ENCODE assay signal across 1 cellular context in the genomic region with DNA sequence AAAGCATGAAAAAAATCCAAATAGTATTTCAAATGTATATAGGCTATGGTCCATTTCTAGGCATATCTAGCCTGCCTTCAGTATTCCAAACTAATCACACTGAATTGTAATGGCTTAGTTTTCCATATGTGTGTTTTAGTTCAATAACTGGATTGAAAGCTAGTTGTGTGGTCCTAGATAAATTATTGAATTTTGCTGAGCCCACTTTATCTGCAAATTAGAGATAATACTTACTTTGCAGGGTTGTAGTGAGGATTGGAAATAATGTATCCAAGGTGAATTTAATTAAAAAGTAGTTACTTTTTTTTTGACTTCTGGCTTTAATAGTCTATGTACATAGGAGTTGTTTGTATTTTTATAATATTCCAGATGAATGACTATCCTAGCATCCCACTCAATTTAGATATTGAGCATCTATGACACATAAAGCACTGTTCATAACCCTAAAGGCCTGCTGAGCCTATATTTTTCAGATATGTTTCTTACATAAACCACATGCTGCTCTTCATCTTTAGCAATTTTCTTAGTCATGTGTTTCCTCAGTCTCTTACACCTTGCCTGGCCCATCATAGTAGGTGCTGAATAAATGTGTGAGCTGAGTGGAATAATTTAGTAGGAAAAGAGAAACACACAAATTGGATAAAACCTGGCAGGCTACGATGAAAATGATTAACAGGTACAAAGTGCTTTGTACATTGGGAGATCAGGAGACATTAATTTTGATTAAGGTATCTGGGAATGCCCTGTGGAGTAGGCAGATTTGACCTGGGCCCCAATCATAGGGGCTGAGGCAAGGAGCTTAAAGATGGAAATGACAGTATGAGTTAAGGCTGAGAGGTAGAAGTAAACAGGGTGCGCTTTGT.
TF ChIP-seq lines count a peak whose summit lies in the region.

No MANE protein-coding gene starts in this region.

TF ChIP-seq in K562, 482 proteins besides CTCF, POLR2A, EP300 and RAD21 (continued from another document):
- TF ChIP-seq, protein P1, sequence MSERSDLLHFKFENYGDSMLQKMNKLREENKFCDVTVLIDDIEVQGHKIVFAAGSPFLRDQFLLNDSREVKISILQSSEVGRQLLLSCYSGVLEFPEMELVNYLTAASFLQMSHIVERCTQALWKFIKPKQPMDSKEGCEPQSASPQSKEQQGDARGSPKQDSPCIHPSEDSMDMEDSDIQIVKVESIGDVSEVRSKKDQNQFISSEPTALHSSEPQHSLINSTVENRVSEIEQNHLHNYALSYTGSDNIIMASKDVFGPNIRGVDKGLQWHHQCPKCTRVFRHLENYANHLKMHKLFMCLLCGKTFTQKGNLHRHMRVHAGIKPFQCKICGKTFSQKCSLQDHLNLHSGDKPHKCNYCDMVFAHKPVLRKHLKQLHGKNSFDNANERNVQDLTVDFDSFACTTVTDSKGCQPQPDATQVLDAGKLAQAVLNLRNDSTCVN (CRISPR knock-in tag; IDR thresholded peaks at IDR 0.05): 0 out of 2 replicates have a peak, but pooled peaks have one; percentile 6
- no peak for TF ChIP-seq PRPF4 (IDR thresholded peaks at IDR 0.05; ENCODE audit: insufficient read depth, low read depth, low read length, poor library complexity, severe bottlenecking)
- peak; percentile 12 for TF ChIP-seq EP400 (IDR thresholded peaks at IDR 0.05)
- no peak for TF ChIP-seq ZNF644 (tag; IDR thresholded peaks at IDR 0.05; ENCODE audit: low read depth)
- peak; percentile 72 for TF ChIP-seq ZNF316 (IDR thresholded peaks at IDR 0.05)
- TF ChIP-seq, protein P2, sequence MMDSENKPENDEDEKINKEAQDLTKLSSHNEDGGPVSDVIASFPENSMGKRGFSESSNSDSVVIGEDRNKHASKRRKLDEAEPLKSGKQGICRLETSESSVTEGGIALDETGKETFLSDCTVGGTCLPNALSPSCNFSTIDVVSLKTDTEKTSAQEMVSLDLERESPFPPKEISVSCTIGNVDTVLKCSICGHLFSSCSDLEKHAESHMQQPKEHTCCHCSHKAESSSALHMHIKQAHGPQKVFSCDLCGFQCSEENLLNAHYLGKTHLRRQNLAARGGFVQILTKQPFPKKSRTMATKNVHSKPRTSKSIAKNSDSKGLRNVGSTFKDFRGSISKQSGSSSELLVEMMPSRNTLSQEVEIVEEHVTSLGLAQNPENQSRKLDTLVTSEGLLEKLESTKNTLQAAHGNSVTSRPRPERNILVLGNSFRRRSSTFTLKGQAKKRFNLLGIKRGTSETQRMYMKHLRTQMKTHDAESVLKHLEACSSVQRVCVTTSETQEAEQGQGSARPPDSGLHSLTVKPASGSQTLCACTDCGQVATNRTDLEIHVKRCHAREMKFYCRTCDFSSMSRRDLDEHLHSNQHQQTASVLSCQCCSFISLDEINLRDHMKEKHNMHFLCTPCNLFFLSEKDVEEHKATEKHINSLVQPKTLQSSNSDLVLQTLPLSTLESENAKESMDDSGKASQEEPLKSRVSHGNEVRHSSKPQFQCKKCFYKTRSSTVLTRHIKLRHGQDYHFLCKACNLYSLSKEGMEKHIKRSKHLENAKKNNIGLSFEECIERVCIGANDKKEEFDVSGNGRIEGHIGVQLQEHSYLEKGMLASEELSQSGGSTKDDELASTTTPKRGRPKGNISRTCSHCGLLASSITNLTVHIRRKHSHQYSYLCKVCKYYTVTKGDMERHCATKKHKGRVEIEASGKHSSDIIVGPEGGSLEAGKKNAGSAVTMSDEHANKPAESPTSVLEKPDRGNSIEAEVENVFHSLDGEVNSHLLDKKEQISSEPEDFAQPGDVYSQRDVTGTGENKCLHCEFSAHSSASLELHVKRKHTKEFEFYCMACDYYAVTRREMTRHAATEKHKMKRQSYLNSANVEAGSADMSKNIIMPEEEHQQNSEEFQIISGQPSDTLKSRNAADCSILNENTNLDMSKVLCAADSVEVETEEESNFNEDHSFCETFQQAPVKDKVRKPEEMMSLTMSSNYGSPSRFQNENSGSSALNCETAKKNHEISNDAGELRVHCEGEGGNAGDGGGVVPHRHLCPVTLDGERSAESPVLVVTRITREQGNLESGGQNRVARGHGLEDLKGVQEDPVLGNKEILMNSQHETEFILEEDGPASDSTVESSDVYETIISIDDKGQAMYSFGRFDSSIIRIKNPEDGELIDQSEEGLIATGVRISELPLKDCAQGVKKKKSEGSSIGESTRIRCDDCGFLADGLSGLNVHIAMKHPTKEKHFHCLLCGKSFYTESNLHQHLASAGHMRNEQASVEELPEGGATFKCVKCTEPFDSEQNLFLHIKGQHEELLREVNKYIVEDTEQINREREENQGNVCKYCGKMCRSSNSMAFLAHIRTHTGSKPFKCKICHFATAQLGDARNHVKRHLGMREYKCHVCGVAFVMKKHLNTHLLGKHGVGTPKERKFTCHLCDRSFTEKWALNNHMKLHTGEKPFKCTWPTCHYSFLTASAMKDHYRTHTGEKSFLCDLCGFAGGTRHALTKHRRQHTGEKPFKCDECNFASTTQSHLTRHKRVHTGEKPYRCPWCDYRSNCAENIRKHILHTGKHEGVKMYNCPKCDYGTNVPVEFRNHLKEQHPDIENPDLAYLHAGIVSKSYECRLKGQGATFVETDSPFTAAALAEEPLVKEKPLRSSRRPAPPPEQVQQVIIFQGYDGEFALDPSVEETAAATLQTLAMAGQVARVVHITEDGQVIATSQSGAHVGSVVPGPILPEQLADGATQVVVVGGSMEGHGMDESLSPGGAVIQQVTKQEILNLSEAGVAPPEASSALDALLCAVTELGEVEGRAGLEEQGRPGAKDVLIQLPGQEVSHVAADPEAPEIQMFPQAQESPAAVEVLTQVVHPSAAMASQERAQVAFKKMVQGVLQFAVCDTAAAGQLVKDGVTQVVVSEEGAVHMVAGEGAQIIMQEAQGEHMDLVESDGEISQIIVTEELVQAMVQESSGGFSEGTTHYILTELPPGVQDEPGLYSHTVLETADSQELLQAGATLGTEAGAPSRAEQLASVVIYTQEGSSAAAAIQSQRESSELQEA (IDR thresholded peaks at IDR 0.05; ENCODE audit: low read depth): no peak
- no peak for TF ChIP-seq ESRRA (IDR thresholded peaks at IDR 0.05; ENCODE audit: borderline replicate concordance, low read depth)
- TF ChIP-seq IFI16 (CRISPR knock-in tag; IDR thresholded peaks at IDR 0.05): no peak
- TF ChIP-seq NUFIP1 (IDR thresholded peaks at IDR 0.05; ENCODE audit: partially characterized antibody): no peak
- TF ChIP-seq, protein P3, sequence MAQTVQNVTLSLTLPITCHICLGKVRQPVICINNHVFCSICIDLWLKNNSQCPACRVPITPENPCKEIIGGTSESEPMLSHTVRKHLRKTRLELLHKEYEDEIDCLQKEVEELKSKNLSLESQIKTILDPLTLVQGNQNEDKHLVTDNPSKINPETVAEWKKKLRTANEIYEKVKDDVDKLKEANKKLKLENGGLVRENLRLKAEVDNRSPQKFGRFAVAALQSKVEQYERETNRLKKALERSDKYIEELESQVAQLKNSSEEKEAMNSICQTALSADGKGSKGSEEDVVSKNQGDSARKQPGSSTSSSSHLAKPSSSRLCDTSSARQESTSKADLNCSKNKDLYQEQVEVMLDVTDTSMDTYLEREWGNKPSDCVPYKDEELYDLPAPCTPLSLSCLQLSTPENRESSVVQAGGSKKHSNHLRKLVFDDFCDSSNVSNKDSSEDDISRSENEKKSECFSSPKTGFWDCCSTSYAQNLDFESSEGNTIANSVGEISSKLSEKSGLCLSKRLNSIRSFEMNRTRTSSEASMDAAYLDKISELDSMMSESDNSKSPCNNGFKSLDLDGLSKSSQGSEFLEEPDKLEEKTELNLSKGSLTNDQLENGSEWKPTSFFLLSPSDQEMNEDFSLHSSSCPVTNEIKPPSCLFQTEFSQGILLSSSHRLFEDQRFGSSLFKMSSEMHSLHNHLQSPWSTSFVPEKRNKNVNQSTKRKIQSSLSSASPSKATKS (CRISPR knock-in tag; IDR thresholded peaks at IDR 0.05): no peak
